Comparison of ENCODE assay signal across 15 cellular contexts in genomic region chr7:69285856-69286255, GRCh38.
A peak's percentile ranks its signal among the peaks of the same experiment; 100 is the strongest.
DNase-seq lines count a peak whose midpoint lies in the region; ATAC-seq lines count a peak whose summit lies in the region.
"Had no signal": no experiment of that assay in that cellular context is flagged by ENCODE, and none has a peak within 500 bp of the region (broad histone marks: within the 10 kb centered on the region; RNA-seq: fewer than 3 reads in every experiment).

No MANE protein-coding gene starts in this region.

- no peak overlapping the region for H3K9ac ChIP-seq in mesendoderm (ENCODE audit: low read length)

- no peak overlapping the region for H3K4me2 ChIP-seq in mesendoderm (ENCODE audit: low read length)

- H2AK5ac ChIP-seq in mesendoderm (ENCODE audit: low read length), result no peak overlapping the region

- no peaks in the 10 kb centered on the region for H3K36me3 ChIP-seq in mesendoderm (ENCODE audit: control insufficient read depth, insufficient read depth, low read length)
- H3K36me3 ChIP-seq: BE2C had no signal

- no peak overlapping the region for H2BK15ac ChIP-seq in mesendoderm (replicated peaks; ENCODE audit: low read depth)

- H3K4ac ChIP-seq in mesendoderm (ENCODE audit: low read depth, low read length), result no peak overlapping the region

- no peak overlapping the region for H3K27ac ChIP-seq in mesendoderm (ENCODE audit: low read depth, low read length)

- no peak overlapping the region for H3K23ac ChIP-seq in mesendoderm (ENCODE audit: low read length)

- ATAC-seq in HG03108 (IDR thresholded peaks at IDR 0.05; ENCODE audit: unreplicated experiment), result no peak
- ATAC-seq: HepG2 had no signal

- no peak overlapping the region for H3K4me3 ChIP-seq in mesendoderm (ENCODE audit: low read length)

- no peak overlapping the region for H2BK5ac ChIP-seq in mesendoderm (ENCODE audit: low read length)

- no peak overlapping the region for H4K5ac ChIP-seq in mesendoderm (ENCODE audit: low read length)

- no peaks in the 10 kb centered on the region for H3K27me3 ChIP-seq in mesendoderm (ENCODE audit: insufficient read depth, low read length, poor library complexity)
- H3K27me3 ChIP-seq: BE2C had no signal

- no peaks in the 10 kb centered on the region for H3K4me1 ChIP-seq in mesendoderm (ENCODE audit: control insufficient read depth, low read depth, low read length)
- H3K4me1 ChIP-seq: BE2C, Caco-2 had no signal

- H4K8ac ChIP-seq in mesendoderm (ENCODE audit: low read depth, low read length), result no peak overlapping the region

- no peak overlapping the region for H3K56ac ChIP-seq in mesendoderm (ENCODE audit: low read length)

- DNase-seq in NCI-H345 (lab: John Stamatoyannopoulos, UW) (peak; percentile 4), NCI-H345 treated with DMSO at 0.1 percent for 48 hours (lab: John Stamatoyannopoulos, UW; ENCODE audit: unreplicated experiment) (no peak), COR-L47 (lab: John Stamatoyannopoulos, UW) (peak; percentile 4), NCI-H69 (lab: John Stamatoyannopoulos, UW) (peak; percentile 90), mesendoderm (peak; percentile 4), Kasumi-1 (lab: John Stamatoyannopoulos, UW) (no peak)
- DNase-seq: ACHN; BE2C; C1 segment of cervical spinal cord; Caco-2; CD4-positive, CD25-positive, alpha-beta regulatory T cell; CD8-positive, alpha-beta memory T cell; H9 had no signal

- no peak overlapping the region for H3K18ac ChIP-seq in mesendoderm (ENCODE audit: low read length)

- H2BK120ac ChIP-seq in mesendoderm (ENCODE audit: low read depth, low read length), result no peak overlapping the region

- H3K79me1 ChIP-seq in mesendoderm (ENCODE audit: low read length), result no peaks in the 10 kb centered on the region

- H3K79me2 ChIP-seq in mesendoderm (ENCODE audit: control insufficient read depth, insufficient read depth, low read length), result no peaks in the 10 kb centered on the region

Comparison
In these comparisons a context has a peak if more than half of its experiments do, and no peak if none do; other contexts are left out.
1. DNase-seq: peak in NCI-H345 (single experiment), COR-L47 (single experiment), NCI-H69 (single experiment) and mesendoderm (single experiment); none in NCI-H345 treated with DMSO at 0.1 percent for 48 hours (single experiment) and Kasumi-1 (0 of 2).